1 cellular context compared by ENCODE assay signal in genomic region chr2:238427435-238428162, GRCh38.
TF ChIP-seq lines count a peak whose summit lies in the region.

No MANE protein-coding gene starts in this region.

TF ChIP-seq in endothelial cell of umbilical vein, 7 proteins besides CTCF, POLR2A, EP300 and RAD21 (continued from another document):
- no peak for TF ChIP-seq MAX (IDR thresholded peaks at IDR 0.05; ENCODE audit: insufficient read depth, insufficient read length)
